12 cellular contexts compared by ENCODE assay signal in genomic region chr12:104570174-104570907, GRCh38.
DNase-seq lines count a peak whose midpoint lies in the region; ATAC-seq, FAIRE-seq and TF ChIP-seq lines count a peak whose summit lies in the region.
"Had no signal": no experiment of that assay in that cellular context is flagged by ENCODE, and none has a peak within 500 bp of the region (broad histone marks: within the 10 kb centered on the region; RNA-seq: fewer than 3 reads in every experiment).

No MANE protein-coding gene starts in this region.

- no peak for TF ChIP-seq POLR2A in testis (IDR thresholded peaks at IDR 0.05)

- POLR2A ChIA-PET in activated CD4-positive, alpha-beta memory T cell treated with anti-CD3 and anti-CD28 coated beads, Interleukin-2, amount 10 ng/mL, durations not matched to agents 7 days and 5 days (lab: Charles Lee), result interaction anchor here (1.0 to 3.2 kb wide), 7 partner anchors 10 to 112 kb away, joined by 3 to 28 read pairs (median 9); partner anchors contain the start of gene CHST11

- CTCF ChIA-PET in activated CD4-positive, alpha-beta memory T cell treated with anti-CD3 and anti-CD28 coated beads, Interleukin-2, amount 10 ng/mL, durations not matched to agents 7 days and 5 days (lab: Charles Lee), result interaction anchor here (0.6 to 1.9 kb wide), 3 partner anchors 10 to 593 kb away, joined by 3 to 9 read pairs (median 7); no protein-coding TSS in a partner anchor

- peaks cover 10% of the 10 kb centered on the region for H3K9me3 Mint-ChIP-seq in activated CD4-positive, alpha-beta memory T cell treated with anti-CD3 and anti-CD28 coated beads, Interleukin-2, amount 10 ng/mL, durations not matched to agents 7 days and 5 days

- peaks cover 66% of the 10 kb centered on the region for H3K36me3 Mint-ChIP-seq in activated CD4-positive, alpha-beta memory T cell treated with anti-CD3 and anti-CD28 coated beads, Interleukin-2, amount 10 ng/mL, durations not matched to agents 7 days and 5 days (ENCODE audit: low read depth)

- no peaks in the 10 kb centered on the region for H3K36me3 ChIP-seq in heart right ventricle
- H3K36me3 ChIP-seq in testis (ENCODE audit: low read depth, missing control alignments), result no peaks in the 10 kb centered on the region
- H3K36me3 ChIP-seq: right lobe of liver had no signal

- H3K4me3 ChIP-seq in heart right ventricle (no peak overlapping the region), testis (no peak overlapping the region)
- H3K4me3 ChIP-seq: right lobe of liver had no signal

- intact Hi-C loops in Right ventricle myocardium inferior (cut with DNase I), result no loop called here
- intact Hi-C loops in heart right ventricle (cut with DNase I), result no loop called here
- intact Hi-C loops in testis (cut with DNase I; ENCODE audit: low total_unique reads), result no loop called here

- H3K9me3 ChIP-seq in heart right ventricle (peaks cover 0 to 6% (median 0%) of the 10 kb centered on the region in 11 donors), testis (no peaks in the 10 kb centered on the region)
- H3K9me3 ChIP-seq: right lobe of liver had no signal

- no peak for FAIRE-seq in HTR-8/SVneo (lab: Jason Lieb, UNC)
- FAIRE-seq: H1, TTC549 had no signal

- H3K27me3 Mint-ChIP-seq in activated CD4-positive, alpha-beta memory T cell treated with anti-CD3 and anti-CD28 coated beads, Interleukin-2, amount 10 ng/mL, durations not matched to agents 7 days and 5 days, result no peaks in the 10 kb centered on the region

- no peak for DNase-seq in Right ventricle myocardium inferior (ENCODE audit: missing footprints)
- no peak for DNase-seq in heart right ventricle
- no peak for DNase-seq in activated CD4-positive, alpha-beta memory T cell treated with anti-CD3 and anti-CD28 coated beads, Interleukin-2, amount 10 ng/mL, durations not matched to agents 7 days and 5 days
- no peak for DNase-seq in HTR-8/SVneo (ENCODE audit: insufficient read length, low spot score)
- no peak for DNase-seq in stimulated activated CD4-positive, alpha-beta T cell treated with anti-CD3 and anti-CD28 coated beads, Interleukin-4, amount 100 ng/mL, for 1 hour
- DNase-seq in testis, result no peak
- DNase-seq in HuH-7 (ENCODE audit: low spot score), result no peak
- DNase-seq: NCI-H2107, right lobe of liver had no signal

- H3K27ac ChIP-seq in heart right ventricle, result peak overlapping the region in 1 of 10 donors; percentile 65
- H3K27ac ChIP-seq in testis, result no peak overlapping the region
- H3K27ac ChIP-seq: right lobe of liver had no signal

- H3K27me3 ChIP-seq in heart right ventricle (no peaks in the 10 kb centered on the region), testis (no peaks in the 10 kb centered on the region)
- H3K27me3 ChIP-seq: right lobe of liver had no signal

- H3K4me1 Mint-ChIP-seq in activated CD4-positive, alpha-beta memory T cell treated with anti-CD3 and anti-CD28 coated beads, Interleukin-2, amount 10 ng/mL, durations not matched to agents 7 days and 5 days, result peaks cover 77% of the 10 kb centered on the region

- peak overlapping the region; percentile 87 for H3K27ac Mint-ChIP-seq in activated CD4-positive, alpha-beta memory T cell treated with anti-CD3 and anti-CD28 coated beads, Interleukin-2, amount 10 ng/mL, durations not matched to agents 7 days and 5 days

- WGBS in heart right ventricle, 2 donors, result 81% methylated on average over 12 of the region's 12 CpGs
- 83 to 85% methylated on average over 12 of the region's 12 CpGs for WGBS in testis, 2 donors

- TF ChIP-seq CTCF in heart right ventricle (IDR thresholded peaks at IDR 0.05) (no peak), testis (IDR thresholded peaks at IDR 0.05) (no peak)

- H3K4me3 Mint-ChIP-seq in activated CD4-positive, alpha-beta memory T cell treated with anti-CD3 and anti-CD28 coated beads, Interleukin-2, amount 10 ng/mL, durations not matched to agents 7 days and 5 days, result peak overlapping the region; percentile 49

- H3K4me1 ChIP-seq in heart right ventricle (peaks cover 0 to 57% (median 0%) of the 10 kb centered on the region in 9 donors), testis (no peaks in the 10 kb centered on the region)
- H3K4me1 ChIP-seq: right lobe of liver had no signal

- ATAC-seq in Right ventricle myocardium inferior (peak; percentile 20), heart right ventricle (no peak), HG02885 (IDR thresholded peaks at IDR 0.05; ENCODE audit: poor library complexity, unreplicated experiment) (peak; percentile 18)

Comparison
In these comparisons a context has a peak if more than half of its experiments do, and no peak if none do; other contexts are left out.
1. ATAC-seq: peak in Right ventricle myocardium inferior (single experiment) and HG02885 (single experiment); none in heart right ventricle (0 of 8).